1 cellular context compared by ENCODE assay signal in genomic region chr3:50336452-50337174, GRCh38.
A peak's percentile ranks its signal among the peaks of the same experiment; 100 is the strongest.
TF ChIP-seq lines count a peak whose summit lies in the region.

No MANE protein-coding gene starts in this region.

TF ChIP-seq in endothelial cell of umbilical vein, 7 proteins besides CTCF, POLR2A, EP300 and RAD21:
- TF ChIP-seq FOS (IDR thresholded peaks at IDR 0.05; ENCODE audit: borderline replicate concordance, insufficient read depth, low read length) (no peak), GATA2 (IDR thresholded peaks at IDR 0.05; ENCODE audit: insufficient read depth, insufficient read length, low read depth, low read length) (peak; percentile 16)
